ENCODE assay signal across 8 cellular contexts in the genomic region with DNA sequence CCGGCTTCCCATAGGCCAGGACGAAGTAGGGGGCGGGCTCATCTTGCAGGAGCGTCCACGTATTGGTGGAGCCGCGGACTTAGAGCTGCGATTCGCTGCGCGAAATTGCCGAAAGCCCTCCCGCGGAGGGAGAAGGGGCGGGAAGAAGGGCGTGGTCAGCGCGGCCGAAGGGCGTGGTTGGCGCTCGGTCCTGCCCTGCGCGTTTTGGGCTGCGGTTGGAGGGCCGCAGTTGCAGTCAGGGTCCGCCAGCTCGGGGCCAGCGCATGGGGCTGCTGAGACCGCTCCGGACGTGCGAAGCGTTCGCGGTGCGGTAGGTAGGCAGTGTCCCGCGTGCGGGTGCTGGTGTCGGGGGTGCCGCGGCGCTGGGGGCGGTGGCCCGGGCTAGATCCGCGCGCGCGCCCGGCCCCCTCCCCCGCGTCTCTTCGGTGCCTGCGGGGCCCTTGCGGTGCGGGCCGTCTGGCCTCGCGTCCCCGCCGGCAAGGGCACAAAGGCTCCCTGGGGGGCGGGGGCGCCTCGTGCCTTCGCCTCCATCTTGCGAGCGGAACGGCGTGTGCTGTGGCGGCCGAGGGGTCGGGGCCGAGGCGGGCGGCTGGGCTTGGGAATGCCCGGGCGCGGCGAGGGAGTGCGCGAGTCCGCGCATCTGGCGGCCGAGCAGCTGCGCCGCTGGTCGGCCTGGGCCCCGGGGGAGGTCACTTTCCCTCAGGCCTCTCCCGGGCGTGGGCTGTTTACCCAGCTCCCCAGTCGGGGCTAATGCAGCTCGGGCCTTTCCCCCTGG. TPM values are rescaled to one million over a fixed set of nuclear protein-coding genes. Genes with fewer than 3 reads are reported as not detected.
DNase-seq lines count a peak whose midpoint lies in the region; ATAC-seq and TF ChIP-seq lines count a peak whose summit lies in the region.

A gene with protein sequence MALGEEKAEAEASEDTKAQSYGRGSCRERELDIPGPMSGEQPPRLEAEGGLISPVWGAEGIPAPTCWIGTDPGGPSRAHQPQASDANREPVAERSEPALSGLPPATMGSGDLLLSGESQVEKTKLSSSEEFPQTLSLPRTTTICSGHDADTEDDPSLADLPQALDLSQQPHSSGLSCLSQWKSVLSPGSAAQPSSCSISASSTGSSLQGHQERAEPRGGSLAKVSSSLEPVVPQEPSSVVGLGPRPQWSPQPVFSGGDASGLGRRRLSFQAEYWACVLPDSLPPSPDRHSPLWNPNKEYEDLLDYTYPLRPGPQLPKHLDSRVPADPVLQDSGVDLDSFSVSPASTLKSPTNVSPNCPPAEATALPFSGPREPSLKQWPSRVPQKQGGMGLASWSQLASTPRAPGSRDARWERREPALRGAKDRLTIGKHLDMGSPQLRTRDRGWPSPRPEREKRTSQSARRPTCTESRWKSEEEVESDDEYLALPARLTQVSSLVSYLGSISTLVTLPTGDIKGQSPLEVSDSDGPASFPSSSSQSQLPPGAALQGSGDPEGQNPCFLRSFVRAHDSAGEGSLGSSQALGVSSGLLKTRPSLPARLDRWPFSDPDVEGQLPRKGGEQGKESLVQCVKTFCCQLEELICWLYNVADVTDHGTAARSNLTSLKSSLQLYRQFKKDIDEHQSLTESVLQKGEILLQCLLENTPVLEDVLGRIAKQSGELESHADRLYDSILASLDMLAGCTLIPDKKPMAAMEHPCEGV (plus strand): TSS at position 202 of the 775 bp plus-strand sequence. CDS start 13,029 bp downstream, outside the sequence.

- H3K36me3 ChIP-seq in breast epithelium, result no peaks in the 10 kb centered on the region
- no peaks in the 10 kb centered on the region for H3K36me3 ChIP-seq in skeletal muscle satellite cell (ENCODE audit: insufficient read depth, low read length)

- H3K4me2 ChIP-seq in skeletal muscle satellite cell (ENCODE audit: low read length), result peak within 1 kb of the TSS; percentile 86

- H3K9ac ChIP-seq in skeletal muscle satellite cell (ENCODE audit: low read depth, low read length), result peak within 1 kb of the TSS; percentile 91

- H3K27me3 ChIP-seq in breast epithelium, result no peaks in the 10 kb centered on the region
- H3K27me3 ChIP-seq in skeletal muscle satellite cell (ENCODE audit: control insufficient read depth, insufficient read depth, low read length), result no peaks in the 10 kb centered on the region

- POLR2A ChIA-PET in AG04449 (lab: Yijun Ruan, JAX), result interaction anchor here (0.7 to 1.9 kb wide), 10 partner anchors 8 to 524 kb away, joined by 3 to 5 read pairs (median 4); partner anchors contain the start of gene ACTR2

- no peak for TF ChIP-seq CTCF in AG04449 (IDR thresholded peaks at IDR 0.05; ENCODE audit: insufficient read depth, low read length, missing control alignments)
- TF ChIP-seq CTCF in VCaP (conservative IDR thresholded peaks at IDR 0.05), result no peak
- peak in 1 of 3 donors; percentile 8 for TF ChIP-seq CTCF in breast epithelium (IDR thresholded peaks at IDR 0.05)

- CTCF ChIA-PET in AG04449 (lab: Yijun Ruan, JAX), result interaction anchor here (0.6 to 3.4 kb wide), 11 partner anchors 9 to 362 kb away, joined by 3 to 18 read pairs (median 3); partner anchors contain the start of gene RAB1A

- DNase-seq in AG04449 (ENCODE audit: low read depth, low spot score) (peak; percentile 75), NCI-H2196 (lab: John Stamatoyannopoulos, UW; ENCODE audit: unreplicated experiment) (peak; percentile 89), breast epithelium (ENCODE audit: low spot score in 2 of 2) (peak; percentile 97)

- H3K27ac ChIP-seq in VCaP, result peak within 1 kb of the TSS; percentile 82
- H3K27ac ChIP-seq in breast epithelium, result peak within 1 kb of the TSS; percentile 89 to 90

- peak; percentile 82 for TF ChIP-seq POLR2A in breast epithelium (IDR thresholded peaks at IDR 0.05)

- no peaks in the 10 kb centered on the region for H3K9me3 ChIP-seq in breast epithelium
- H3K9me3 ChIP-seq in iPS-18c (ENCODE audit: control insufficient read depth, insufficient read depth, low read length), result no peaks in the 10 kb centered on the region
- peaks cover 3% of the 10 kb centered on the region for H3K9me3 ChIP-seq in skeletal muscle satellite cell (replicated peaks; ENCODE audit: low read length)

- intact Hi-C loops in breast epithelium (cut with DNase I; ENCODE audit: low total_unique reads), result loop anchor here (2.0 kb wide), 1 partner anchor 70 kb away; no protein-coding TSS in a partner anchor

- ATAC-seq in GM18873 (IDR thresholded peaks at IDR 0.05; ENCODE audit: low FRiP score, unreplicated experiment) (peak; percentile 84), HG03135 (IDR thresholded peaks at IDR 0.05; ENCODE audit: unreplicated experiment) (peak; percentile 83)

- H3K4me3 ChIP-seq in AG04449 (ENCODE audit: low read depth, low read length) (peak within 1 kb of the TSS; percentile 83), breast epithelium (peak within 1 kb of the TSS; percentile 69 to 94 (median 87)), iPS-18c (ENCODE audit: insufficient read depth, low read depth, low read length) (peak within 1 kb of the TSS; percentile 85), skeletal muscle satellite cell (ENCODE audit: low read length) (peak within 1 kb of the TSS; percentile 90)

- H3K4me1 ChIP-seq in breast epithelium, result peaks cover 0 to 9% of the 10 kb centered on the region in 2 donors
- peaks cover 12% of the 10 kb centered on the region for H3K4me1 ChIP-seq in skeletal muscle satellite cell (ENCODE audit: control insufficient read depth, insufficient read depth, low read length)

RNA-seq across cellular contexts. Expression of the gene that starts here (rescaled TPM):
- 10 to 100 TPM; 23.3 to 32.2 (median 25.0) TPM for total RNA-seq in breast epithelium
- 5.8 and 7.9 TPM in 2 replicates for total RNA-seq in skeletal muscle satellite cell (2012; rRNA removed)

Comparison
In these comparisons a context has a peak if more than half of its experiments do, and no peak if none do; other contexts are left out.
1. Peak in every context shown above with its lines: DNase-seq, ATAC-seq, H3K4me3 ChIP-seq and H3K27ac ChIP-seq.